Comparison of ENCODE assay signal across 1 cellular context in the genomic region with DNA sequence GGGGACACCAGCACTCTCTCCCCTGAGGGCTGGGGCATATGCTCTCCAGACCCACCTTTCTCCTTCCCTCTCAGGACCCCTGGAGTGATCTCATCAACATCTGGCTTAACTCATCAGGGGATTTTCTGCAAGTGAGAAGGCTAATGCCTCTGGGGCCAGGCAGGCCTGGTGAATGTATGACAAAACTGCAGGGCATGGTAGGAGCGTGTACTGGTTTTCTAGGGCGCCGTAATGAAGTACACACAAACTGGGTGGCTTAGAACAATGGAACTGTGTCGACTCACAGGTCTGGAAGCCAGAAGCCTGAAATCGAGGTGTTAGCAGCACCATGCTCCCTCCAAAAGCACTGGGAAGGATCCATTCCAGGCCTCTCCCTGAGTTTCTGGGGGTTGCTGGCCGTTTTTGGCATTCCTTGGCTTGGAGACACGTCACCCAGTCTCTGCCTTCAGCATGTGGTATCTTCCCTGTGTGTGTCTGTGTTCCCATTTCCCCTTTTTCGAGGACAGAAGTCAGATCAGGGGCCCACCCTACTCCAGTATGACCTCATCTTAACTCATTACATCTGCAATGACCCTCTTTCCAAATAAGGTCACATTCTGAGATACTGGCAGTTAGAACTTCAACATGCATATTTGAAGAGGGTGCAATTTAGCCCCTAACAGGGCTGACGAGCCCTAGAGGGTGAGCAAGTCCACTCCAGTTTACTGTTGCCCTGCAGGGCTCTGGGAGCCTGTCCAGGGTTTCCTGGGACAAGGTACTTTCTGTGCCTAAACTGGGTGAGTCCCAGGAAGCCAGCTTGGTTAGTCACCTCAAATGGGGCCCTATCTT.
TF ChIP-seq lines count a peak whose summit lies in the region.

No MANE protein-coding gene starts in this region.

TF ChIP-seq in GM12878, 131 proteins besides CTCF, POLR2A, EP300 and RAD21 (continued from another document):
- TF ChIP-seq, protein P1, sequence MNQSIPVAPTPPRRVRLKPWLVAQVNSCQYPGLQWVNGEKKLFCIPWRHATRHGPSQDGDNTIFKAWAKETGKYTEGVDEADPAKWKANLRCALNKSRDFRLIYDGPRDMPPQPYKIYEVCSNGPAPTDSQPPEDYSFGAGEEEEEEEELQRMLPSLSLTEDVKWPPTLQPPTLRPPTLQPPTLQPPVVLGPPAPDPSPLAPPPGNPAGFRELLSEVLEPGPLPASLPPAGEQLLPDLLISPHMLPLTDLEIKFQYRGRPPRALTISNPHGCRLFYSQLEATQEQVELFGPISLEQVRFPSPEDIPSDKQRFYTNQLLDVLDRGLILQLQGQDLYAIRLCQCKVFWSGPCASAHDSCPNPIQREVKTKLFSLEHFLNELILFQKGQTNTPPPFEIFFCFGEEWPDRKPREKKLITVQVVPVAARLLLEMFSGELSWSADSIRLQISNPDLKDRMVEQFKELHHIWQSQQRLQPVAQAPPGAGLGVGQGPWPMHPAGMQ (IDR thresholded peaks at IDR 0.05; ENCODE audit: borderline replicate concordance), result no peak
- peak; percentile 75; the same call in 1 of the 2 replicates for TF ChIP-seq MTA2 (IDR thresholded peaks at IDR 0.05; ENCODE audit: low read depth)
TF ChIP-seq in GM12878: peak in this region for 33.
